Comparison of ENCODE assay signal across 9 cellular contexts in genomic region chr12:15787801-15788200, GRCh38. TPM values are rescaled to one million over a fixed set of nuclear protein-coding genes. Genes with fewer than 3 reads are reported as not detected.
A peak's percentile ranks its signal among the peaks of the same experiment; 100 is the strongest.
DNase-seq lines count a peak whose midpoint lies in the region; ATAC-seq and TF ChIP-seq lines count a peak whose summit lies in the region.
"Had no signal": no experiment of that assay in that cellular context is flagged by ENCODE, and none has a peak within 500 bp of the region (broad histone marks: within the 10 kb centered on the region; RNA-seq: fewer than 3 reads in every experiment).

No MANE protein-coding gene starts in this region.

- no peak overlapping the region for H2AFZ ChIP-seq in H9 (ENCODE audit: low read length)

- no peak for TF ChIP-seq CTCF in H9 (conservative IDR thresholded peaks at IDR 0.05)

- DNase-seq in H9 (no peak), NOMO-1 treated with dmso at 0.1 percent for 144 hours (lab: John Stamatoyannopoulos, UW; ENCODE audit: unreplicated experiment) (no peak), activated gamma-delta T cell treated with Interleukin-2 at 50 U/mL for 16 hours (no peak), SHP77 (lab: John Stamatoyannopoulos, UW) (no peak)
- no peak for DNase-seq in activated CD4-positive, alpha-beta memory T cell treated with anti-CD3 and anti-CD28 coated beads, Interleukin-2, amount 10 ng/mL, durations not matched to agents 7 days and 5 days

- H3K9me3 ChIP-seq in H9 (ENCODE audit: control insufficient read depth, low read depth, low read length) (no peaks in the 10 kb centered on the region), skeletal muscle tissue (ENCODE audit: control insufficient read depth in 3 of 3, low read length in 3 of 3) (no peaks in the 10 kb centered on the region)

- no peak overlapping the region for H4K5ac ChIP-seq in H9 (ENCODE audit: insufficient read length, low read depth, low read length)

- no peaks in the 10 kb centered on the region for H4K20me1 ChIP-seq in H9 (ENCODE audit: control insufficient read depth, insufficient read depth, insufficient read length)

- no peak overlapping the region for H2BK20ac ChIP-seq in H9 (ENCODE audit: low read depth, low read length, poor library complexity, severe bottlenecking)

- H2BK15ac ChIP-seq in H9 (ENCODE audit: low read depth, low read length): no peak overlapping the region

- no peaks in the 10 kb centered on the region for H3K79me1 ChIP-seq in H9 (ENCODE audit: insufficient read depth, low read depth, low read length, poor library complexity, severe bottlenecking)

- ATAC-seq in HG03460 (IDR thresholded peaks at IDR 0.05; ENCODE audit: unreplicated experiment): no peak

- H3K14ac ChIP-seq in H9 (ENCODE audit: insufficient read depth, low read length): no peak overlapping the region

- no peaks in the 10 kb centered on the region for H3K36me3 ChIP-seq in skeletal muscle tissue (ENCODE audit: control insufficient read depth in 3 of 3, insufficient read depth in 3 of 3, low read length in 3 of 3)
- H3K36me3 ChIP-seq: cardiac muscle cell had no signal

- H3K4me1 ChIP-seq in H9 (ENCODE audit: insufficient read depth, low read length) (no peaks in the 10 kb centered on the region), skeletal muscle tissue (ENCODE audit: control insufficient read depth in 3 of 3, insufficient read depth in 3 of 3, low read length in 3 of 3) (peaks cover 8 to 13% (median 11%) of the 10 kb centered on the region in 3 donors)

- no peak overlapping the region for H3K4ac ChIP-seq in H9 (ENCODE audit: low read depth, low read length)

- no peak overlapping the region for H2BK5ac ChIP-seq in H9 (ENCODE audit: insufficient read length, low read length)

- no peaks in the 10 kb centered on the region for H3K36me3 Mint-ChIP-seq in H9 (ENCODE audit: insufficient read depth in 1 of 3, low read depth in 3 of 3)
- no peaks in the 10 kb centered on the region for H3K36me3 Mint-ChIP-seq in activated CD4-positive, alpha-beta memory T cell treated with anti-CD3 and anti-CD28 coated beads, Interleukin-2, amount 10 ng/mL, durations not matched to agents 7 days and 5 days (ENCODE audit: low read depth)

- POLR2A ChIA-PET in activated CD4-positive, alpha-beta memory T cell treated with anti-CD3 and anti-CD28 coated beads, Interleukin-2, amount 10 ng/mL, durations not matched to agents 7 days and 5 days (lab: Charles Lee): interaction anchor here (1.5 kb wide), 1 partner anchor 123 kb away, joined by 8 read pairs; the partner anchor contains the start of gene DERA

- no peak overlapping the region for H2BK12ac ChIP-seq in H9 (ENCODE audit: insufficient read length, low read depth, low read length)

- H4K8ac ChIP-seq in H9 (replicated peaks; ENCODE audit: insufficient read length, low read depth, low read length): no peak overlapping the region

- no peak overlapping the region for H3K18ac ChIP-seq in H9 (ENCODE audit: insufficient read length, low read depth, low read length)

- H3K23ac ChIP-seq in H9 (ENCODE audit: insufficient read length, low read depth, low read length): no peak overlapping the region

- H3K9ac ChIP-seq in H9 (ENCODE audit: extremely low read depth, insufficient read length, low read length) (peak overlapping the region; percentile 24), skeletal muscle tissue (ENCODE audit: low read depth in 1 of 3, low read length in 3 of 3) (peak overlapping the region in 2 of 3 donors; percentile 83 to 84)

- no peak overlapping the region for H3K27ac Mint-ChIP-seq in H9
- no peak overlapping the region for H3K27ac Mint-ChIP-seq in activated CD4-positive, alpha-beta memory T cell treated with anti-CD3 and anti-CD28 coated beads, Interleukin-2, amount 10 ng/mL, durations not matched to agents 7 days and 5 days

- peak overlapping the region; percentile 77 to 90 for H3K4me3 Mint-ChIP-seq in H9
- H3K4me3 Mint-ChIP-seq in activated CD4-positive, alpha-beta memory T cell treated with anti-CD3 and anti-CD28 coated beads, Interleukin-2, amount 10 ng/mL, durations not matched to agents 7 days and 5 days: peak overlapping the region; percentile 82

- no peak overlapping the region for H3K56ac ChIP-seq in H9 (ENCODE audit: insufficient read length, low read depth, low read length)

- no peak overlapping the region for H3T11ph ChIP-seq in H9 (ENCODE audit: low read length)

- no peak overlapping the region for H4K91ac ChIP-seq in H9 (ENCODE audit: insufficient read length, low read depth, low read length)

- H3K27ac ChIP-seq in H9 (ENCODE audit: insufficient read length, low read depth, low read length) (no peak overlapping the region), skeletal muscle tissue (ENCODE audit: low read depth, low read length) (peak overlapping the region; percentile 74)
- H3K27ac ChIP-seq: cardiac muscle cell had no signal

- no peaks in the 10 kb centered on the region; a peak in 1 of 5 replicates for H3K9me3 Mint-ChIP-seq in H9
- H3K9me3 Mint-ChIP-seq in activated CD4-positive, alpha-beta memory T cell treated with anti-CD3 and anti-CD28 coated beads, Interleukin-2, amount 10 ng/mL, durations not matched to agents 7 days and 5 days: no peaks in the 10 kb centered on the region

- peaks cover 3% of the 10 kb centered on the region; the same call in 1 of the 2 replicates for H3K27me3 ChIP-seq in H9 (ENCODE audit: insufficient read depth, low read length)
- H3K27me3 ChIP-seq in skeletal muscle tissue (ENCODE audit: control insufficient read depth in 3 of 3, insufficient read depth in 3 of 3, low read length in 3 of 3): no peaks in the 10 kb centered on the region

- peak overlapping the region; percentile 68 for H3K4me3 ChIP-seq in iPS-11a (ENCODE audit: low read depth, low read length)
- H3K4me3 ChIP-seq in skeletal muscle tissue (ENCODE audit: low read length in 3 of 3): peak overlapping the region; percentile 89 to 92 (median 90)

- H2AK5ac ChIP-seq in H9 (ENCODE audit: insufficient read length, low read length): no peak overlapping the region

- CTCF ChIA-PET in activated CD4-positive, alpha-beta memory T cell treated with anti-CD3 and anti-CD28 coated beads, Interleukin-2, amount 10 ng/mL, durations not matched to agents 7 days and 5 days (lab: Charles Lee): interaction anchor here (0.8 to 2.2 kb wide), 3 partner anchors 197 to 203 kb away, joined by 4 to 6 read pairs (median 4); no protein-coding TSS in a partner anchor

- no peaks in the 10 kb centered on the region for H3K79me2 ChIP-seq in H9 (ENCODE audit: insufficient read depth, low read length)

- no CpG with 5 or more reads among the region's 4 CpGs for WGBS in H9 (ENCODE audit: extremely low coverage, insufficient read length, low lambda C conversion rate)

- no peak overlapping the region for H2BK120ac ChIP-seq in H9 (ENCODE audit: low read depth, low read length, poor library complexity, severe bottlenecking)

- H3K27me3 Mint-ChIP-seq in H9 (ENCODE audit: low read depth): peaks cover 68% of the 10 kb centered on the region
- H3K27me3 Mint-ChIP-seq in activated CD4-positive, alpha-beta memory T cell treated with anti-CD3 and anti-CD28 coated beads, Interleukin-2, amount 10 ng/mL, durations not matched to agents 7 days and 5 days: peaks cover 54% of the 10 kb centered on the region

- peak overlapping the region; percentile 72 for H3K4me2 ChIP-seq in H9 (ENCODE audit: insufficient read depth, insufficient read length, low read length)

- peaks cover 16% of the 10 kb centered on the region for H3K23me2 ChIP-seq in H9 (ENCODE audit: insufficient read length, low read depth, low read length, poor library complexity, severe bottlenecking)

- peaks cover 16% of the 10 kb centered on the region in 2 experiments for H3K4me1 Mint-ChIP-seq in H9
- peaks cover 17% of the 10 kb centered on the region for H3K4me1 Mint-ChIP-seq in activated CD4-positive, alpha-beta memory T cell treated with anti-CD3 and anti-CD28 coated beads, Interleukin-2, amount 10 ng/mL, durations not matched to agents 7 days and 5 days

RNA-seq across cellular contexts. Expression of gene EPS8, which starts 1.4 kb away (rescaled TPM):
- total RNA-seq in H9 (2021) (1.9 and 2.2 TPM in 2 replicates), skeletal muscle tissue (27.7 TPM)
- total RNA-seq in activated CD4-positive, alpha-beta memory T cell treated with anti-CD3 and anti-CD28 coated beads, Interleukin-2, amount 10 ng/mL, durations not matched to agents 7 days and 5 days: 1 to 10 TPM; 3.1 to 4.7 TPM
